Comparison of ENCODE assay signal across 31 cellular contexts in genomic region chr1:211237579-211237978, GRCh38.
"Had no signal": no experiment of that assay in that cellular context is flagged by ENCODE, and none has a peak within 500 bp of the region (broad histone marks: within the 10 kb centered on the region; RNA-seq: fewer than 3 reads in every experiment).

No MANE protein-coding gene starts in this region.

- FAIRE-seq: islet of Langerhans, kidney, urothelium cell line had no signal

- H3K36me3 ChIP-seq: left ventricle myocardium inferior, neural progenitor cell, neutrophil, ovary, right atrium auricular region, stomach, thyroid gland, transverse colon, upper lobe of right lung had no signal

- DNase-seq: hypothalamus; immature natural killer cell; kidney; left ventricle myocardium inferior; mesendoderm; naive B cell; natural killer cell; nephron progenitor cell; occipital lobe; ovary; stimulated activated CD4-positive, alpha-beta T cell treated with anti-CD3 and anti-CD28 coated beads, Interleukin-12 subunit alpha, Interleukin-12 subunit beta, amount 100 ng/mL, for 4 hours; stimulated activated CD4-positive, alpha-beta T cell treated with anti-CD3 and anti-CD28 coated beads, Interleukin-15, amount 100 ng/mL, for 24 hours; stimulated activated CD4-positive, alpha-beta T cell treated with anti-CD3 and anti-CD28 coated beads, Interleukin-2, amount 100 ng/mL, for 24 hours; stimulated activated CD4-positive, alpha-beta T cell treated with anti-CD3 and anti-CD28 coated beads, Interleukin-4, amount 100 ng/mL, for 1 hour; stimulated activated naive B cell treated with anti-CD40 and anti-IgM and Interleukin-4, amounts not matched to agents 10 μg/mL and 1 μg/mL and 100 μg/mL, for 72 hours; stimulated activated naive CD8-positive, alpha-beta T cell treated with anti-CD3 and anti-CD28 coated beads, Interleukin-15, Interleukin-2, amounts not matched to agents 100 U/mL and 50 U/mL, for 24 hours; stomach; testis; thyroid gland; transverse colon; upper lobe of right lung had no signal

- H3K27ac Mint-ChIP-seq: immature natural killer cell; mesothelial cell of epicardium; natural killer cell; nephron progenitor cell; neural progenitor cell; progenitor cell of endocrine pancreas; stimulated activated naive B cell treated with anti-CD40 and anti-IgM and Interleukin-4, amounts not matched to agents 10 μg/mL and 1 μg/mL and 100 μg/mL, for 72 hours had no signal

- H3K9ac ChIP-seq: neural progenitor cell had no signal

- H3K9me3 ChIP-seq: left ventricle myocardium inferior, neutrophil, ovary, right atrium auricular region, stomach, testis, thyroid gland, transverse colon, upper lobe of right lung had no signal

- H3K4me3 Mint-ChIP-seq: immature natural killer cell; mesothelial cell of epicardium; naive B cell; natural killer cell; nephron progenitor cell; neural progenitor cell; stimulated activated naive B cell treated with anti-CD40 and anti-IgM and Interleukin-4, amounts not matched to agents 10 μg/mL and 1 μg/mL and 100 μg/mL, for 72 hours had no signal

- H3K27me3 ChIP-seq: neural progenitor cell, ovary, right atrium auricular region, testis, thyroid gland, transverse colon, upper lobe of right lung had no signal

- H3K4me2 ChIP-seq: neural progenitor cell had no signal

- ATAC-seq: natural killer cell; sciatic nerve; stimulated activated naive B cell treated with anti-CD40 and anti-IgM and Interleukin-4, amounts not matched to agents 10 μg/mL and 1 μg/mL and 100 μg/mL, for 72 hours; stimulated activated naive CD8-positive, alpha-beta T cell treated with anti-CD3 and anti-CD28 coated beads, Interleukin-15, Interleukin-2, amounts not matched to agents 100 U/mL and 50 U/mL, for 24 hours had no signal

- H3K36me3 Mint-ChIP-seq: immature natural killer cell; mesothelial cell of epicardium; natural killer cell; neural progenitor cell; stimulated activated naive B cell treated with anti-CD40 and anti-IgM and Interleukin-4, amounts not matched to agents 10 μg/mL and 1 μg/mL and 100 μg/mL, for 72 hours had no signal

- H2AFZ ChIP-seq: neural progenitor cell had no signal

- H3K27me3 Mint-ChIP-seq: progenitor cell of endocrine pancreas had no signal

- H3K4me3 ChIP-seq: left ventricle myocardium inferior, lung, neural progenitor cell, ovary, right atrium auricular region, skin epidermis, stomach, testis, thyroid gland, transverse colon, upper lobe of right lung had no signal

- H3K9me3 Mint-ChIP-seq: immature natural killer cell; natural killer cell; neural progenitor cell; stimulated activated naive B cell treated with anti-CD40 and anti-IgM and Interleukin-4, amounts not matched to agents 10 μg/mL and 1 μg/mL and 100 μg/mL, for 72 hours had no signal

- H3K4me1 ChIP-seq: left ventricle myocardium inferior, neural progenitor cell, right atrium auricular region, stomach, testis, thyroid gland, transverse colon, upper lobe of right lung had no signal

- H3K27ac ChIP-seq: left ventricle myocardium inferior, neural progenitor cell, neutrophil, ovary, right atrium auricular region, skin epidermis, stomach, testis, thyroid gland, transverse colon, upper lobe of right lung had no signal

- H3K4me1 Mint-ChIP-seq: immature natural killer cell; mesothelial cell of epicardium; naive B cell; natural killer cell; stimulated activated naive B cell treated with anti-CD40 and anti-IgM and Interleukin-4, amounts not matched to agents 10 μg/mL and 1 μg/mL and 100 μg/mL, for 72 hours had no signal
